In genomic region chr1:117618450-117619122, GRCh38 we compare ENCODE assay signal across 13 cellular contexts. TPM values are rescaled to one million over a fixed set of nuclear protein-coding genes. Genes with fewer than 3 reads are reported as not detected.
"Had no signal": no experiment of that assay in that cellular context is flagged by ENCODE, and none has a peak within 500 bp of the region (broad histone marks: within the 10 kb centered on the region; RNA-seq: fewer than 3 reads in every experiment).

No MANE protein-coding gene starts in this region.

- H3K27ac ChIP-seq: epithelial cell of prostate, heart right ventricle, ovary, tibial artery had no signal

- H3K36me3 ChIP-seq: ovary had no signal

- ATAC-seq: heart right ventricle, left colon had no signal

- H3K27me3 ChIP-seq: heart right ventricle, ovary, tibial artery had no signal

- DNase-seq: activated CD4-positive, alpha-beta memory T cell treated with anti-CD3 and anti-CD28 coated beads, Interleukin-2, amount 10 ng/mL, durations not matched to agents 7 days and 5 days; activated CD4-positive, CD25-positive, alpha-beta regulatory T cell treated with anti-CD3 and anti-CD28 coated beads, Interleukin-2, amount 50 U/mL, for 72 hours; activated naive CD4-positive, alpha-beta T cell treated with Interleukin-2 at 50 U/mL for 16 hours; heart right ventricle; left colon; midbrain; ovary; stimulated activated CD4-positive, alpha-beta T cell treated with anti-CD3 and anti-CD28 coated beads, Interleukin-1b, Interleukin-23, amount 100 ng/mL, for 48 hours; SW 1271; tibial artery had no signal

- H3K27ac Mint-ChIP-seq: activated CD4-positive, alpha-beta memory T cell treated with anti-CD3 and anti-CD28 coated beads, Interleukin-2, amount 10 ng/mL, durations not matched to agents 7 days and 5 days had no signal

- H3K4me3 Mint-ChIP-seq: activated CD4-positive, alpha-beta memory T cell treated with anti-CD3 and anti-CD28 coated beads, Interleukin-2, amount 10 ng/mL, durations not matched to agents 7 days and 5 days had no signal

- H3K4me3 ChIP-seq: heart right ventricle, lung, ovary, tibial artery had no signal

- H3K9me3 ChIP-seq: heart right ventricle, ovary, tibial artery had no signal

- H3K27me3 Mint-ChIP-seq: activated CD4-positive, alpha-beta memory T cell treated with anti-CD3 and anti-CD28 coated beads, Interleukin-2, amount 10 ng/mL, durations not matched to agents 7 days and 5 days had no signal

- H3K9me3 Mint-ChIP-seq: activated CD4-positive, alpha-beta memory T cell treated with anti-CD3 and anti-CD28 coated beads, Interleukin-2, amount 10 ng/mL, durations not matched to agents 7 days and 5 days had no signal

RNA-seq across cellular contexts. Expression of gene TENT5C, which starts 12.7 kb away (rescaled TPM):
- total RNA-seq: myocyte had no signal
